17 cellular contexts compared by ENCODE assay signal in the genomic region with DNA sequence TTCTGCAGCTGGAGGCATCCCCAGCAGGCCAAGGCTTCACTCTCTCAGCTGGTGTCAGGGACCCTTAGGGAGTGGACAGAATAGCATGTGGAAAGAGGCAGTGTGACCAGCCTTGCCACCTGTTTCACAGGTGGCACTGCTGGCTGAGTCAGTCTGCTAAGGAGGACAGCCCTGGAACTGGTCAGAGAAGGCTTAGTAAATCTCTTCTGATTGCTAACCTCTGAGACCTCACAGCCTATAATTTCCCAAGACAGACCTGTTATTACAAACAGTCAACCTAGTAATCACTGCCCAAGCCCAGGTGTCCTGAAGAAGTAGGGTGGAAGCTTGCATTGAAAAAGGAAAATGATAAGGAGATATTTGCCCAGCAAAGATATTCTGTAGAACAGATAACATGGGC. TPM values are rescaled to one million over a fixed set of nuclear protein-coding genes. Genes with fewer than 3 reads are reported as not detected.
A peak's percentile ranks its signal among the peaks of the same experiment; 100 is the strongest.
DNase-seq lines count a peak whose midpoint lies in the region; ATAC-seq and TF ChIP-seq lines count a peak whose summit lies in the region.
"Had no signal": no experiment of that assay in that cellular context is flagged by ENCODE, and none has a peak within 500 bp of the region (broad histone marks: within the 10 kb centered on the region; RNA-seq: fewer than 3 reads in every experiment).

No MANE protein-coding gene starts in this region.

- H3K36me3 Mint-ChIP-seq in CD4-positive, alpha-beta T cell (ENCODE audit: low read depth) = no peaks in the 10 kb centered on the region
- peaks cover 5% of the 10 kb centered on the region for H3K36me3 Mint-ChIP-seq in central memory CD8-positive, alpha-beta T cell (ENCODE audit: insufficient read depth)

- DNase-seq in CD4-positive, alpha-beta T cell = no peak
- DNase-seq in NCI-H1417 (lab: John Stamatoyannopoulos, UW) (peak in 2 of 3 experiments; percentile 57 to 82), myocyte (ENCODE audit: low read depth) (peak; percentile 6), dermis blood vessel endothelial cell (no peak), SIG-M5 (lab: John Stamatoyannopoulos, UW) (no peak)
- DNase-seq in central memory CD8-positive, alpha-beta T cell (ENCODE audit: low spot score in 2 of 2) = no peak
- no peak for DNase-seq in effector CD8-positive, alpha-beta T cell (lab: John Stamatoyannopoulos, UW)
- DNase-seq in stimulated activated naive CD8-positive, alpha-beta T cell treated with anti-CD3 and anti-CD28 coated beads, Interleukin-15, Interleukin-2, amounts not matched to agents 100 U/mL and 50 U/mL, for 24 hours = no peak
- DNase-seq: activated CD4-positive, CD25-positive, alpha-beta regulatory T cell; activated T-cell treated with anti-CD3 and anti-CD28 coated beads, Interleukin-2, amount 50 U/mL, for 72 hours; EL; NCI-H1048; NCI-H524 treated with DMSO at 0.1 percent for 48 hours; retina; SJCRH30 had no signal

- H3K4me1 Mint-ChIP-seq in CD4-positive, alpha-beta T cell (ENCODE audit: low read depth) = peaks cover 75% of the 10 kb centered on the region
- peaks cover 60% of the 10 kb centered on the region for H3K4me1 Mint-ChIP-seq in central memory CD8-positive, alpha-beta T cell

- H3K9me3 Mint-ChIP-seq in CD4-positive, alpha-beta T cell = no peaks in the 10 kb centered on the region
- peaks cover 4% of the 10 kb centered on the region for H3K9me3 Mint-ChIP-seq in central memory CD8-positive, alpha-beta T cell
- H3K9me3 Mint-ChIP-seq: activated T-cell treated with anti-CD3 and anti-CD28 coated beads, Interleukin-2, amount 50 U/mL, for 72 hours; T-helper 2 cell treated with Interferon-gamma antibody and Interleukin-4, amounts not matched to agents 5 μg/mL and 100 μg/mL, for 36 hours had no signal

- no peak for ATAC-seq in CD4-positive, alpha-beta T cell (ENCODE audit: poor library complexity)
- ATAC-seq in central memory CD8-positive, alpha-beta T cell (replicated peaks; ENCODE audit: extremely low read depth, poor library complexity, severe bottlenecking) = no peak
- ATAC-seq in stimulated activated naive CD8-positive, alpha-beta T cell treated with anti-CD3 and anti-CD28 coated beads, Interleukin-15, Interleukin-2, amounts not matched to agents 100 U/mL and 50 U/mL, for 24 hours = no peak
- ATAC-seq: activated T-cell treated with anti-CD3 and anti-CD28 coated beads, Interleukin-2, amount 50 U/mL, for 72 hours had no signal

- no peak overlapping the region for H3K4me3 Mint-ChIP-seq in CD4-positive, alpha-beta T cell
- H3K4me3 Mint-ChIP-seq in central memory CD8-positive, alpha-beta T cell = peak overlapping the region; percentile 16
- H3K4me3 Mint-ChIP-seq: T-helper 2 cell treated with Interferon-gamma antibody and Interleukin-4, amounts not matched to agents 5 μg/mL and 100 μg/mL, for 36 hours had no signal

- H3K27ac Mint-ChIP-seq in CD4-positive, alpha-beta T cell = peak overlapping the region; percentile 87
- peak overlapping the region; percentile 95 for H3K27ac Mint-ChIP-seq in central memory CD8-positive, alpha-beta T cell (ENCODE audit: low read depth)

- CTCF ChIA-PET in CD4-positive, alpha-beta T cell (lab: Charles Lee) = no interaction called here

- H3K27me3 Mint-ChIP-seq in CD4-positive, alpha-beta T cell = no peaks in the 10 kb centered on the region
- H3K27me3 Mint-ChIP-seq in central memory CD8-positive, alpha-beta T cell = no peaks in the 10 kb centered on the region

- peak overlapping the region; percentile 65 for H3K27ac ChIP-seq in CD4-positive, alpha-beta T cell (ENCODE audit: low read depth, low read length)
- H3K27ac ChIP-seq: SJCRH30 had no signal

- no peaks in the 10 kb centered on the region for H3K27me3 ChIP-seq in CD4-positive, alpha-beta T cell (ENCODE audit: control insufficient read depth, insufficient read depth, low read length)
- H3K27me3 ChIP-seq: dorsolateral prefrontal cortex, SJCRH30 had no signal

- TF ChIP-seq CTCF in CD4-positive, alpha-beta T cell (IDR thresholded peaks at IDR 0.05) = no peak

- H3K9me3 ChIP-seq in CD4-positive, alpha-beta T cell (ENCODE audit: control insufficient read depth, low read length) = no peaks in the 10 kb centered on the region
- H3K9me3 ChIP-seq: SJCRH30 had no signal

- intact Hi-C loops in CD4-positive, alpha-beta T cell (cut with DNase I, micrococcal nuclease) = no loop called here

- POLR2A ChIA-PET in CD4-positive, alpha-beta T cell (lab: Charles Lee) = interaction anchor here (1.1 kb wide), 1 partner anchor 23 kb away, joined by 3 read pairs; no protein-coding TSS in a partner anchor

RNA-seq across cellular contexts. Expression of a gene that starts 26.4 kb away (rescaled TPM):
- 1 to 10 TPM; 1.8 to 1.9 TPM for total RNA-seq in CD4-positive, alpha-beta T cell
- total RNA-seq in myocyte (1.9 and 2.7 TPM in 2 replicates), dermis blood vessel endothelial cell (12.4 and 19.4 TPM in 2 replicates)
- 1.5 TPM for polyA plus RNA-seq in myocyte (2012)

RNA-seq across cellular contexts. Expression of a gene that starts 51.0 kb away (rescaled TPM):
- 10 to 100 TPM in 1 of 2 experiments, 1 to 10 TPM in 1; 9.3 to 10.1 TPM for total RNA-seq in CD4-positive, alpha-beta T cell
- 12.0 and 17.6 TPM in 2 replicates for total RNA-seq in myocyte
- 12.2 TPM for polyA plus RNA-seq in myocyte (2012)
- 78.8 and 117 TPM in 2 replicates for total RNA-seq in dermis blood vessel endothelial cell

Comparison
In these comparisons a context has a peak if more than half of its experiments do, and no peak if none do; other contexts are left out.
1. DNase-seq: peak in NCI-H1417 (2 of 3) and myocyte (single experiment); none in CD4-positive, alpha-beta T cell (0 of 10), central memory CD8-positive, alpha-beta T cell (0 of 2), effector CD8-positive, alpha-beta T cell (single experiment), dermis blood vessel endothelial cell (single experiment), stimulated activated naive CD8-positive, alpha-beta T cell treated with anti-CD3 and anti-CD28 coated beads, Interleukin-15, Interleukin-2, amounts not matched to agents 100 U/mL and 50 U/mL, for 24 hours (single experiment) and SIG-M5 (single experiment).